8 cellular contexts compared by ENCODE assay signal in the genomic region with DNA sequence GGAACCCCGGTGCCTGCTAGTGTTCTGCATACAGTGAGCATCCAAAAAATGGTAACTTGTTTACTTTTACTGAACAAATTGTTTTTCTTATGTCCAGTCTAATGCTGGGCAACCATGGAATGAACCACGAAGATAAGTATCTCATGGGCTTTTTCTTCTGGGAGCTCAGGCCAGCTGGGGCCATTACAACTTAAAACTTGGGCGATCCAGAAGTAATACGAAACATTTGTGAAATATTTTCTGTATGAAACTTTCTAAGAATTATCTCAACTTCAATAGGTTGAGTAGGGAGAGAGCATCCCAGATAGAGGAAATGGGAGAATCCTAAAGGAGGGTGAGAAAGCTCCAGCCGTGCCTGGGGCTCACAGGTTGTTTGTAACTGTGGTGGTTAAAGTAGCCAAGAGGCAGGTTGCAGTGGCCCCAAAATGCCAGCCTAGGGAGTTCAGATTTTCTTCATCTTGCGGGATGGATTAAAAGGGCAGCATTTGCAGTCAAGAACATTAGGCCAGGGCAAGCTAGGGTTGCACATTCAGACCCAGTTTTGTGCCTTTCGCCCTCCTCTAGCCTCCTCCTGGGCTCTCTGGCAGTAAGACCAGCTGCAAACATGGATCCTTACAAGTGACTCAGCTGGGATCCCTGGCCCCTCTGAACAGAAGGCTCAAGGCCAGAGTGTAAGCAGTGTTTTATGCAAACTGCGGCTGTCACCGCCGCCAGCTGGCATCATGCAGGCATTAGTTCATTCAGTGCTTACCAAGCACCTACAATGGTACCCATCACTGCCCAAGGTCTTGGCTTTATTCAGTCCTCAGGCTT. TPM values are rescaled to one million over a fixed set of nuclear protein-coding genes. Genes with fewer than 3 reads are reported as not detected.
A peak's percentile ranks its signal among the peaks of the same experiment; 100 is the strongest.
DNase-seq lines count a peak whose midpoint lies in the region; ATAC-seq lines count a peak whose summit lies in the region.
"Had no signal": no experiment of that assay in that cellular context is flagged by ENCODE, and none has a peak within 500 bp of the region (broad histone marks: within the 10 kb centered on the region; RNA-seq: fewer than 3 reads in every experiment).

No MANE protein-coding gene starts in this region.

- ATAC-seq in activated naive CD8-positive, alpha-beta T cell treated with anti-CD3 and anti-CD28 coated beads, Interleukin-2, amount 50 U/mL, for 24 hours, result no peak
- ATAC-seq in stimulated activated naive CD8-positive, alpha-beta T cell treated with anti-CD3 and anti-CD28 coated beads, Interleukin-15, amount 100 ng/mL, for 72 hours, result no peak
- ATAC-seq in HG03196 (IDR thresholded peaks at IDR 0.05; ENCODE audit: unreplicated experiment), result no peak

- H3K27ac ChIP-seq in HUES64 (ENCODE audit: low read depth, low read length) (peak overlapping the region; percentile 66), iPS-20b (ENCODE audit: low read length) (no peak overlapping the region)

- WGBS in HUES64, result 70% methylated on average over 8 of the region's 10 CpGs

- peaks cover 82% of the 10 kb centered on the region for H3K4me1 Mint-ChIP-seq in activated naive CD8-positive, alpha-beta T cell treated with anti-CD3 and anti-CD28 coated beads, Interleukin-2, amount 50 U/mL, for 24 hours
- H3K4me1 Mint-ChIP-seq in stimulated activated naive CD8-positive, alpha-beta T cell treated with anti-CD3 and anti-CD28 coated beads, Interleukin-15, amount 100 ng/mL, for 72 hours, result peaks cover 71% of the 10 kb centered on the region

- H3K9me3 Mint-ChIP-seq in activated naive CD8-positive, alpha-beta T cell treated with anti-CD3 and anti-CD28 coated beads, Interleukin-2, amount 50 U/mL, for 24 hours, result no peaks in the 10 kb centered on the region
- no peaks in the 10 kb centered on the region for H3K9me3 Mint-ChIP-seq in stimulated activated naive CD8-positive, alpha-beta T cell treated with anti-CD3 and anti-CD28 coated beads, Interleukin-15, amount 100 ng/mL, for 72 hours

- H3K27ac Mint-ChIP-seq in activated naive CD8-positive, alpha-beta T cell treated with anti-CD3 and anti-CD28 coated beads, Interleukin-2, amount 50 U/mL, for 24 hours, result peak overlapping the region; percentile 83
- H3K27ac Mint-ChIP-seq in stimulated activated naive CD8-positive, alpha-beta T cell treated with anti-CD3 and anti-CD28 coated beads, Interleukin-15, amount 100 ng/mL, for 72 hours, result peak overlapping the region; percentile 82

- H3K27me3 Mint-ChIP-seq in activated naive CD8-positive, alpha-beta T cell treated with anti-CD3 and anti-CD28 coated beads, Interleukin-2, amount 50 U/mL, for 24 hours, result no peaks in the 10 kb centered on the region
- no peaks in the 10 kb centered on the region for H3K27me3 Mint-ChIP-seq in stimulated activated naive CD8-positive, alpha-beta T cell treated with anti-CD3 and anti-CD28 coated beads, Interleukin-15, amount 100 ng/mL, for 72 hours

- H3K36me3 ChIP-seq in HUES64 (ENCODE audit: insufficient read depth, low read length) (peaks cover 58% of the 10 kb centered on the region), iPS-20b (ENCODE audit: insufficient read depth, low read depth, low read length) (peaks cover 57% of the 10 kb centered on the region)

- H3K4me3 ChIP-seq in HUES64 (ENCODE audit: low read length) (peak overlapping the region; percentile 96), iPS-20b (ENCODE audit: low read length) (peak overlapping the region; percentile 83)

- H3K4me1 ChIP-seq in HUES64 (ENCODE audit: insufficient read depth, low read length) (no peaks in the 10 kb centered on the region; the same call in 1 of the 2 replicates), iPS-20b (ENCODE audit: insufficient read depth, low read length) (no peaks in the 10 kb centered on the region)

- DNase-seq in activated naive CD8-positive, alpha-beta T cell treated with anti-CD3 and anti-CD28 coated beads, Interleukin-2, amount 50 U/mL, for 24 hours, result no peak
- DNase-seq in stimulated activated naive CD8-positive, alpha-beta T cell treated with anti-CD3 and anti-CD28 coated beads, Interleukin-15, amount 100 ng/mL, for 72 hours, result no peak
- no peak for DNase-seq in cerebellum (ENCODE audit: low spot score)
- no peak for DNase-seq in NCI-H1092 treated with DMSO at 0.1 percent for 48 hours (lab: John Stamatoyannopoulos, UW)

- H3K9ac ChIP-seq in HUES64 (ENCODE audit: low read depth, low read length) (peak overlapping the region; percentile 77), iPS-20b (ENCODE audit: low read depth, low read length) (peak overlapping the region; percentile 69; the same call in 1 of the 2 replicates)

- H3K9me3 ChIP-seq in HUES64 (ENCODE audit: insufficient read depth, low read depth, low read length) (no peaks in the 10 kb centered on the region), iPS-20b (ENCODE audit: insufficient read depth, low read depth, low read length) (no peaks in the 10 kb centered on the region)

- peak overlapping the region; percentile 82 for H3K4me3 Mint-ChIP-seq in activated naive CD8-positive, alpha-beta T cell treated with anti-CD3 and anti-CD28 coated beads, Interleukin-2, amount 50 U/mL, for 24 hours
- peak overlapping the region; percentile 77 to 88 for H3K4me3 Mint-ChIP-seq in stimulated activated naive CD8-positive, alpha-beta T cell treated with anti-CD3 and anti-CD28 coated beads, Interleukin-15, amount 100 ng/mL, for 72 hours

- H3K36me3 Mint-ChIP-seq in activated naive CD8-positive, alpha-beta T cell treated with anti-CD3 and anti-CD28 coated beads, Interleukin-2, amount 50 U/mL, for 24 hours (ENCODE audit: low read depth), result peaks cover 42% of the 10 kb centered on the region

- H3K27me3 ChIP-seq in HUES64 (ENCODE audit: insufficient read depth, low read length) (no peaks in the 10 kb centered on the region), iPS-20b (ENCODE audit: insufficient read depth, low read length) (no peaks in the 10 kb centered on the region)

RNA-seq across cellular contexts. Expression of gene ELMO2, which starts 41.5 kb away (rescaled TPM):
- polyA plus RNA-seq in HUES64 (2013, experiment 1 of 2), result 24.0 TPM
- 26.3 TPM for polyA plus RNA-seq in HUES64 (2013, experiment 2 of 2)
- total RNA-seq in cerebellum, result 57.5 TPM

RNA-seq across cellular contexts. Expression of gene CDH22, which starts 56.6 kb away (rescaled TPM):
- polyA plus RNA-seq in HUES64 (2013, experiment 1 of 2), result 0.10 TPM
- polyA plus RNA-seq in HUES64 (2013, experiment 2 of 2), result 0.38 TPM
- total RNA-seq in cerebellum, result 3.1 TPM
- total RNA-seq: activated CD8-positive, alpha-beta memory T cell treated with anti-CD3 and anti-CD28 coated beads for 36 hours had no signal
